In the genomic region with DNA sequence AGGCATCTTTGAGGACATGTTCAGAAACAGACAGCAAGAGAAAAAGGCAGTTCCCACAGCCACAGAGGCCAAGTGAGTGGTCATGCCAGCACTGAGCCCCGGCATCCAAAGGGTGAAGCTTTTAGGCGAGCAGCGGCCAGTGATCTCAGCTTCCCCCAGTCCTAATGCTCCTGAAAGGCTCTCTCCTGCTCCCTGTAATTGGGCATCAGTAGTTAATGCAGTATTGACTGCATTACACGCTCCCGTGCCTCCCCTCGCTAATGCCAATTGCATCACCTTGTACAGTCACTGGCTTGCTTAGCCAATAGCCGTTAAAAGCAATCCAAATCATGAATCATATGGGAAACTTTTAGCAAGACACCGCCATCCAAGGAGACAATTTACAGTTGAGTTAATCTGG, we compare ENCODE assay signal across 1 cellular context.
TF ChIP-seq lines count a peak whose summit lies in the region.

No MANE protein-coding gene starts in this region.

TF ChIP-seq in GM23338, 12 proteins besides CTCF, POLR2A, EP300 and RAD21 (continued from another document):
- TF ChIP-seq, protein P1, sequence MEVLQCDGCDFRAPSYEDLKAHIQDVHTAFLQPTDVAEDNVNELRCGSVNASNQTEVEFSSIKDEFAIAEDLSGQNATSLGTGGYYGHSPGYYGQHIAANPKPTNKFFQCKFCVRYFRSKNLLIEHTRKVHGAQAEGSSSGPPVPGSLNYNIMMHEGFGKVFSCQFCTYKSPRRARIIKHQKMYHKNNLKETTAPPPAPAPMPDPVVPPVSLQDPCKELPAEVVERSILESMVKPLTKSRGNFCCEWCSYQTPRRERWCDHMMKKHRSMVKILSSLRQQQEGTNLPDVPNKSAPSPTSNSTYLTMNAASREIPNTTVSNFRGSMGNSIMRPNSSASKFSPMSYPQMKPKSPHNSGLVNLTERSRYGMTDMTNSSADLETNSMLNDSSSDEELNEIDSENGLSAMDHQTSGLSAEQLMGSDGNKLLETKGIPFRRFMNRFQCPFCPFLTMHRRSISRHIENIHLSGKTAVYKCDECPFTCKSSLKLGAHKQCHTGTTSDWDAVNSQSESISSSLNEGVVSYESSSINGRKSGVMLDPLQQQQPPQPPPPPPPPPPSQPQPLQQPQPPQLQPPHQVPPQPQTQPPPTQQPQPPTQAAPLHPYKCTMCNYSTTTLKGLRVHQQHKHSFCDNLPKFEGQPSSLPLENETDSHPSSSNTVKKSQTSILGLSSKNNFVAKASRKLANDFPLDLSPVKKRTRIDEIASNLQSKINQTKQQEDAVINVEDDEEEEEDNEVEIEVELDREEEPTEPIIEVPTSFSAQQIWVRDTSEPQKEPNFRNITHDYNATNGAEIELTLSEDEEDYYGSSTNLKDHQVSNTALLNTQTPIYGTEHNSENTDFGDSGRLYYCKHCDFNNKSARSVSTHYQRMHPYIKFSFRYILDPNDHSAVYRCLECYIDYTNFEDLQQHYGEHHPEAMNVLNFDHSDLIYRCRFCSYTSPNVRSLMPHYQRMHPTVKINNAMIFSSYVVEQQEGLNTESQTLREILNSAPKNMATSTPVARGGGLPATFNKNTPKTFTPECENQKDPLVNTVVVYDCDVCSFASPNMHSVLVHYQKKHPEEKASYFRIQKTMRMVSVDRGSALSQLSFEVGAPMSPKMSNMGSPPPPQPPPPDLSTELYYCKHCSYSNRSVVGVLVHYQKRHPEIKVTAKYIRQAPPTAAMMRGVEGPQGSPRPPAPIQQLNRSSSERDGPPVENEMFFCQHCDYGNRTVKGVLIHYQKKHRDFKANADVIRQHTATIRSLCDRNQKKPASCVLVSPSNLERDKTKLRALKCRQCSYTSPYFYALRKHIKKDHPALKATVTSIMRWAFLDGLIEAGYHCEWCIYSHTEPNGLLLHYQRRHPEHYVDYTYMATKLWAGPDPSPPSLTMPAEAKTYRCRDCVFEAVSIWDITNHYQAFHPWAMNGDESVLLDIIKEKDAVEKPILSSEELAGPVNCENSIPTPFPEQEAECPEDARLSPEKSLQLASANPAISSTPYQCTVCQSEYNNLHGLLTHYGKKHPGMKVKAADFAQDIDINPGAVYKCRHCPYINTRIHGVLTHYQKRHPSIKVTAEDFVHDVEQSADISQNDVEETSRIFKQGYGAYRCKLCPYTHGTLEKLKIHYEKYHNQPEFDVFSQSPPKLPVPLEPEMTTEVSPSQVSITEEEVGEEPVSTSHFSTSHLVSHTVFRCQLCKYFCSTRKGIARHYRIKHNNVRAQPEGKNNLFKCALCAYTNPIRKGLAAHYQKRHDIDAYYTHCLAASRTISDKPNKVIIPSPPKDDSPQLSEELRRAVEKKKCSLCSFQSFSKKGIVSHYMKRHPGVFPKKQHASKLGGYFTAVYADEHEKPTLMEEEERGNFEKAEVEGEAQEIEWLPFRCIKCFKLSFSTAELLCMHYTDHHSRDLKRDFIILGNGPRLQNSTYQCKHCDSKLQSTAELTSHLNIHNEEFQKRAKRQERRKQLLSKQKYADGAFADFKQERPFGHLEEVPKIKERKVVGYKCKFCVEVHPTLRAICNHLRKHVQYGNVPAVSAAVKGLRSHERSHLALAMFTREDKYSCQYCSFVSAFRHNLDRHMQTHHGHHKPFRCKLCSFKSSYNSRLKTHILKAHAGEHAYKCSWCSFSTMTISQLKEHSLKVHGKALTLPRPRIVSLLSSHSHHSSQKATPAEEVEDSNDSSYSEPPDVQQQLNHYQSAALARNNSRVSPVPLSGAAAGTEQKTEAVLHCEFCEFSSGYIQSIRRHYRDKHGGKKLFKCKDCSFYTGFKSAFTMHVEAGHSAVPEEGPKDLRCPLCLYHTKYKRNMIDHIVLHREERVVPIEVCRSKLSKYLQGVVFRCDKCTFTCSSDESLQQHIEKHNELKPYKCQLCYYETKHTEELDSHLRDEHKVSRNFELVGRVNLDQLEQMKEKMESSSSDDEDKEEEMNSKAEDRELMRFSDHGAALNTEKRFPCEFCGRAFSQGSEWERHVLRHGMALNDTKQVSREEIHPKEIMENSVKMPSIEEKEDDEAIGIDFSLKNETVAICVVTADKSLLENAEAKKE (CRISPR knock-in tag; IDR thresholded peaks at IDR 0.05) = no peak
- TF ChIP-seq ZNF114 (CRISPR knock-in tag; IDR thresholded peaks at IDR 0.05) (no peak), EZH2phosphoT487 (IDR thresholded peaks at IDR 0.05; ENCODE audit: unreplicated experiment) (no peak)
